Comparison of ENCODE assay signal across 8 cellular contexts in genomic region chr9:20658677-20659473, GRCh38.
DNase-seq lines count a peak whose midpoint lies in the region; TF ChIP-seq lines count a peak whose summit lies in the region.

No MANE protein-coding gene starts in this region.

- H3K27ac ChIP-seq in effector memory CD4-positive, alpha-beta T cell (ENCODE audit: insufficient read depth, low read length, poor library complexity, severe bottlenecking) = peak overlapping the region; percentile 25

- peaks cover 9% of the 10 kb centered on the region for H3K36me3 Mint-ChIP-seq in nephron progenitor cell (ENCODE audit: low read depth)

- H3K4me1 ChIP-seq in effector memory CD4-positive, alpha-beta T cell (ENCODE audit: control insufficient read depth, insufficient read depth, low read length, poor library complexity, severe bottlenecking) = no peaks in the 10 kb centered on the region

- no peaks in the 10 kb centered on the region for H3K27me3 ChIP-seq in effector memory CD4-positive, alpha-beta T cell (replicated peaks; ENCODE audit: control insufficient read depth, insufficient read depth, low read length, poor library complexity, severe bottlenecking)

- peaks cover 2% of the 10 kb centered on the region for H3K27me3 Mint-ChIP-seq in nephron progenitor cell (ENCODE audit: low read depth, poor library complexity)

- H3K9me3 Mint-ChIP-seq in nephron progenitor cell = peaks cover 23% of the 10 kb centered on the region

- H3K4me3 Mint-ChIP-seq in nephron progenitor cell = no peak overlapping the region

- H3K9me3 ChIP-seq in effector memory CD4-positive, alpha-beta T cell (ENCODE audit: control insufficient read depth, low read length) = no peaks in the 10 kb centered on the region

- H3K27ac Mint-ChIP-seq in nephron progenitor cell = peak overlapping the region; percentile 84

- peaks cover 6% of the 10 kb centered on the region for H3K4me1 Mint-ChIP-seq in nephron progenitor cell

- TF ChIP-seq CTCF in nephron progenitor cell (IDR thresholded peaks at IDR 0.05) = no peak

- H3K36me3 ChIP-seq in effector memory CD4-positive, alpha-beta T cell (ENCODE audit: control insufficient read depth, insufficient read depth, low read length) = no peaks in the 10 kb centered on the region

- peak overlapping the region; percentile 41 for H3K4me3 ChIP-seq in effector memory CD4-positive, alpha-beta T cell (ENCODE audit: insufficient read depth, low read depth, low read length, poor library complexity, severe bottlenecking)

- peak; percentile 30 for DNase-seq in DMS79 treated with DMSO at 0.1 percent for 48 hours (lab: John Stamatoyannopoulos, UW)
- peak; percentile 52 for DNase-seq in NCI-H146 treated with DMSO at 0.1 percent for 48 hours (lab: John Stamatoyannopoulos, UW; ENCODE audit: unreplicated experiment)
- DNase-seq in effector memory CD4-positive, alpha-beta T cell = no peak
- DNase-seq in nephron progenitor cell = no peak
- no peak for DNase-seq in GF-D8 (lab: John Stamatoyannopoulos, UW)
- DNase-seq in stimulated activated CD4-positive, alpha-beta T cell treated with anti-CD3 and anti-CD28 coated beads, Interleukin-12 subunit alpha, Interleukin-12 subunit beta, amount 100 ng/mL, for 4 hours = no peak
- no peak for DNase-seq in DMS114 treated with DMSO at 0.1 percent for 48 hours (lab: John Stamatoyannopoulos, UW; ENCODE audit: unreplicated experiment)
- DNase-seq in hepatic stellate cell (ENCODE audit: low spot score) = no peak

Comparison
In these comparisons a context has a peak if more than half of its experiments do, and no peak if none do; other contexts are left out.
1. DNase-seq: peak in DMS79 treated with DMSO at 0.1 percent for 48 hours (single experiment) and NCI-H146 treated with DMSO at 0.1 percent for 48 hours (single experiment); none in effector memory CD4-positive, alpha-beta T cell (0 of 3), nephron progenitor cell (single experiment), GF-D8 (single experiment), stimulated activated CD4-positive, alpha-beta T cell treated with anti-CD3 and anti-CD28 coated beads, Interleukin-12 subunit alpha, Interleukin-12 subunit beta, amount 100 ng/mL, for 4 hours (single experiment), DMS114 treated with DMSO at 0.1 percent for 48 hours (single experiment) and hepatic stellate cell (single experiment).